Comparison of ENCODE assay signal across 14 cellular contexts in the genomic region with DNA sequence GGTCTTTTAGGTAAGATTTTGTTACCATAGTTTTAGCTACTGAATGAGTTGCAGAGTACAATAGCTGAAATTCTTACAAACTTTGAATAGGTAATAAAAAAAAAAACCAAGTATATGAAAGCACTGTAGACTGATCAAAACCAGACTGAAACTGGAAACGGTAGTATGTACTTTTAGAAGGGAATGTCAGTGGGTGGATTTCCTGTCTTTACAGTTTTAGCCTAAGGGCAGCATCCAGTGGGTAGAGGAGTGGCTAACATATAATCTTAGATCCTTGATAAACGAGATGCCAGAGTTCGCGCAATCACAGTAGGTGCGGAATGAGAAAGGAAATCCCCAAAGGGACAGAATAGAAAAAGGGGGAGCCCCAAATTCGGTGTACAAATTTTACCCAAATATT.
"Had no signal": no experiment of that assay in that cellular context is flagged by ENCODE, and none has a peak within 500 bp of the region (broad histone marks: within the 10 kb centered on the region; RNA-seq: fewer than 3 reads in every experiment).

No MANE protein-coding gene starts in this region.

- H3K27ac ChIP-seq: brain microvascular endothelial cell, psoas muscle, upper lobe of left lung, VCaP had no signal

- ATAC-seq: psoas muscle, sciatic nerve had no signal

- DNase-seq: activated CD4-positive, alpha-beta T cell treated with anti-CD3 and anti-CD28 coated beads for 1 hour; activated gamma-delta T cell; anterior cingulate cortex; brain microvascular endothelial cell; cerebellar nuclear complex; effector memory CD4-positive, alpha-beta T cell; foreskin melanocyte; psoas muscle; upper lobe of left lung had no signal

- H3K4me3 ChIP-seq: psoas muscle, upper lobe of left lung had no signal

- H3K27me3 Mint-ChIP-seq: activated naive CD8-positive, alpha-beta T cell; dendritic cell treated with granulocyte-macrophage colony-stimulating factor and Interleukin-4, amounts not matched to agents 40 ng/mL and 50 ng/mL, for 4 days; stimulated activated naive CD8-positive, alpha-beta T cell treated with anti-CD3 and anti-CD28 coated beads, Interleukin-15, Interleukin-2, amounts not matched to agents 100 ng/mL and 50 ng/mL, for 24 hours had no signal

- H3K4me3 Mint-ChIP-seq: activated naive CD8-positive, alpha-beta T cell; dendritic cell treated with granulocyte-macrophage colony-stimulating factor and Interleukin-4, amounts not matched to agents 40 ng/mL and 50 ng/mL, for 4 days; stimulated activated naive CD8-positive, alpha-beta T cell treated with anti-CD3 and anti-CD28 coated beads, Interleukin-15, Interleukin-2, amounts not matched to agents 100 ng/mL and 50 ng/mL, for 24 hours had no signal

- H3K9me3 ChIP-seq: psoas muscle had no signal

- H3K36me3 ChIP-seq: brain microvascular endothelial cell, upper lobe of left lung had no signal

- H3K27me3 ChIP-seq: brain microvascular endothelial cell, upper lobe of left lung had no signal

- H3K27ac Mint-ChIP-seq: activated naive CD8-positive, alpha-beta T cell; dendritic cell treated with granulocyte-macrophage colony-stimulating factor and Interleukin-4, amounts not matched to agents 40 ng/mL and 50 ng/mL, for 4 days; stimulated activated naive CD8-positive, alpha-beta T cell treated with anti-CD3 and anti-CD28 coated beads, Interleukin-15, Interleukin-2, amounts not matched to agents 100 ng/mL and 50 ng/mL, for 24 hours had no signal

- H3K4me1 ChIP-seq: psoas muscle, upper lobe of left lung had no signal
